2 cellular contexts compared by ENCODE assay signal in genomic region chr13:33649212-33649917, GRCh38.
TF ChIP-seq lines count a peak whose summit lies in the region.

No MANE protein-coding gene starts in this region.

TF ChIP-seq in SK-N-SH, 30 proteins besides CTCF, POLR2A, EP300 and RAD21 (continued from another document):
- TF ChIP-seq MXI1 (IDR thresholded peaks at IDR 0.05; ENCODE audit: low read depth, low read length) (no peak), SMC3 (IDR thresholded peaks at IDR 0.05; ENCODE audit: low read depth, low read length) (no peak), RFX5 (IDR thresholded peaks at IDR 0.05; ENCODE audit: low read length) (no peak), TCF12 (IDR thresholded peaks at IDR 0.05) (no peak), NFIC (IDR thresholded peaks at IDR 0.05; ENCODE audit: borderline replicate concordance) (no peak), MEF2A (IDR thresholded peaks at IDR 0.05; ENCODE audit: borderline replicate concordance, low read depth) (no peak), IRF3 (IDR thresholded peaks at IDR 0.05; ENCODE audit: low read depth, low read length) (no peak), POLR2AphosphoS5 (IDR thresholded peaks at IDR 0.05; ENCODE audit: low read depth, low read length) (no peak), ZBTB33 (IDR thresholded peaks at IDR 0.05; ENCODE audit: borderline replicate concordance, low read depth) (no peak), USF2 (IDR thresholded peaks at IDR 0.05; ENCODE audit: borderline replicate concordance, low read depth, low read length) (no peak), FOXM1 (IDR thresholded peaks at IDR 0.05; ENCODE audit: low read depth) (no peak), EZH2phosphoT487 (IDR thresholded peaks at IDR 0.05; ENCODE audit: borderline replicate concordance, low read depth) (no peak), GABPA (IDR thresholded peaks at IDR 0.05; ENCODE audit: low read depth) (no peak), RXRA (IDR thresholded peaks at IDR 0.05; ENCODE audit: borderline replicate concordance, low read depth) (no peak), CHD2 (IDR thresholded peaks at IDR 0.05; ENCODE audit: low read length, partially characterized antibody) (no peak)

TF ChIP-seq in WTC11, 78 proteins besides CTCF, POLR2A, EP300 and RAD21 (continued from another document):
- TF ChIP-seq E2F4 (CRISPR knock-in tag; IDR thresholded peaks at IDR 0.05; ENCODE audit: borderline replicate concordance, low read depth): no peak
- no peak for TF ChIP-seq ATF2 (CRISPR knock-in tag; IDR thresholded peaks at IDR 0.05; ENCODE audit: borderline replicate concordance, low read depth)
- no peak for TF ChIP-seq FOXP4 (CRISPR knock-in tag; IDR thresholded peaks at IDR 0.05)
- TF ChIP-seq EMX1 (CRISPR knock-in tag; IDR thresholded peaks at IDR 0.05): no peak
- no peak for TF ChIP-seq FOXP1 (CRISPR knock-in tag; IDR thresholded peaks at IDR 0.05; ENCODE audit: borderline replicate concordance)
- TF ChIP-seq FOXJ3 (CRISPR knock-in tag; IDR thresholded peaks at IDR 0.05; ENCODE audit: borderline replicate concordance): no peak
- TF ChIP-seq AR (CRISPR knock-in tag; IDR thresholded peaks at IDR 0.05): no peak
- no peak for TF ChIP-seq TCF7 (CRISPR knock-in tag; IDR thresholded peaks at IDR 0.05; ENCODE audit: low read depth)
- TF ChIP-seq TEAD4 (CRISPR knock-in tag; IDR thresholded peaks at IDR 0.05): no peak
- no peak for TF ChIP-seq RELA (CRISPR knock-in tag; IDR thresholded peaks at IDR 0.05; ENCODE audit: borderline replicate concordance)
